Comparison of ENCODE assay signal across 16 cellular contexts in the genomic region with DNA sequence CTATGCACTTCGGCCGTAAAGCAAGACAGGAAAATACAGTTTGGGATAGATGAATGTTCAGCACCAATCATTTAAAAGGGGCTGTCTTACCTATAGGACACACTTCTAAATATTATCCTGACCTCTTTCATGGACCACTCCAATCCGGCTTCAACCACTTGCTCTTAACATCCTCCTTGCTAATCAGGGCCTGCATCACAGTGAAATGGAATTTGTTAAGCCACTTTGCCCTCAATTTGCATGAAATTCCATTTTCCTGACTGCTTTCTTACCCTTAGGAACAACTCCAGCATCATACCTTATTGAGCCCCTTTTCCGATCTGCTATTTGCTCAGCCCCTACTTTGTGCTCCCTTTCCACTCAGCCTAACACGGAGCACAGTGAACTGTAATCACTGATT.
A peak's percentile ranks its signal among the peaks of the same experiment; 100 is the strongest.
DNase-seq lines count a peak whose midpoint lies in the region; ATAC-seq and TF ChIP-seq lines count a peak whose summit lies in the region.
"Had no signal": no experiment of that assay in that cellular context is flagged by ENCODE, and none has a peak within 500 bp of the region (broad histone marks: within the 10 kb centered on the region; RNA-seq: fewer than 3 reads in every experiment).

No MANE protein-coding gene starts in this region.

- no peak overlapping the region for H3K14ac ChIP-seq in H9 (ENCODE audit: insufficient read depth, low read length)

- H3T11ph ChIP-seq in H9 (ENCODE audit: low read length) = no peak overlapping the region

- H4K8ac ChIP-seq in H9 (replicated peaks; ENCODE audit: insufficient read length, low read depth, low read length) (no peak overlapping the region), mesendoderm (ENCODE audit: low read depth, low read length) (no peak overlapping the region)

- H3K4ac ChIP-seq in H9 (ENCODE audit: low read depth, low read length) = no peak overlapping the region
- no peak overlapping the region for H3K4ac ChIP-seq in mesendoderm (ENCODE audit: low read depth, low read length)

- H3K9ac ChIP-seq in H9 (ENCODE audit: extremely low read depth, insufficient read length, low read length) (no peak overlapping the region), endodermal cell (ENCODE audit: extremely low read depth, low read length, poor library complexity, severe bottlenecking) (no peak overlapping the region), mesendoderm (ENCODE audit: low read length) (no peak overlapping the region)
- H3K9ac ChIP-seq: GM23248 had no signal

- H3K27ac Mint-ChIP-seq in H9 = peak overlapping the region; percentile 1 to 94 (median 50); a peak in 5 of 7 replicates
- no peak overlapping the region for H3K27ac Mint-ChIP-seq in endodermal cell
- H3K27ac Mint-ChIP-seq: CD4-positive, alpha-beta memory T cell had no signal

- H3K23me2 ChIP-seq in H9 (ENCODE audit: insufficient read length, low read depth, low read length, poor library complexity, severe bottlenecking) = no peaks in the 10 kb centered on the region

- peaks cover 0 to 3% (median 0%) of the 10 kb centered on the region in 3 experiments; a peak in 1 of 7 replicates for H3K36me3 Mint-ChIP-seq in H9 (ENCODE audit: insufficient read depth in 1 of 3, low read depth in 3 of 3)
- H3K36me3 Mint-ChIP-seq in endodermal cell (ENCODE audit: low read depth) = no peaks in the 10 kb centered on the region
- H3K36me3 Mint-ChIP-seq: CD4-positive, alpha-beta memory T cell had no signal

- no peak for TF ChIP-seq CTCF in H9 (conservative IDR thresholded peaks at IDR 0.05)
- no peak for TF ChIP-seq CTCF in endodermal cell (conservative IDR thresholded peaks at IDR 0.05)

- H3K4me2 ChIP-seq in H9 (ENCODE audit: insufficient read depth, insufficient read length, low read length) (no peak overlapping the region), mesendoderm (ENCODE audit: low read length) (no peak overlapping the region)

- DNase-seq in H9 (no peak), endodermal cell (peak; percentile 48), mesendoderm (peak; percentile 71), caudate nucleus (lab: John Stamatoyannopoulos, UW) (no peak)
- DNase-seq: 8988T; C1 segment of cervical spinal cord; Calu3; CD4-positive, alpha-beta memory T cell; COR-L47; DMS53; DMS79 treated with DMSO at 0.1 percent for 48 hours; GF-D8; GM23248; HCEC 1CT had no signal

- no peak overlapping the region for H2BK12ac ChIP-seq in H9 (ENCODE audit: insufficient read length, low read depth, low read length)

- H3K4me3 ChIP-seq in endodermal cell (ENCODE audit: low read length) = no peak overlapping the region
- no peak overlapping the region for H3K4me3 ChIP-seq in mesendoderm (ENCODE audit: low read length)
- H3K4me3 ChIP-seq: GM23248 had no signal

- ATAC-seq in activated CD4-positive, CD25-positive, alpha-beta regulatory T cell treated with anti-CD3 and anti-CD28 coated beads, Interleukin-2, amount 50 U/mL, for 24 hours = no peak
- ATAC-seq in GM21526 (IDR thresholded peaks at IDR 0.05; ENCODE audit: low FRiP score, unreplicated experiment) = no peak

- H3K4me3 Mint-ChIP-seq in H9 (no peak overlapping the region), endodermal cell (no peak overlapping the region)
- H3K4me3 Mint-ChIP-seq: CD4-positive, alpha-beta memory T cell had no signal

- H3K79me1 ChIP-seq in H9 (ENCODE audit: insufficient read depth, low read depth, low read length, poor library complexity, severe bottlenecking) (no peaks in the 10 kb centered on the region), mesendoderm (ENCODE audit: low read length) (no peaks in the 10 kb centered on the region)

- no peak overlapping the region for H3K18ac ChIP-seq in H9 (ENCODE audit: insufficient read length, low read depth, low read length)
- no peak overlapping the region for H3K18ac ChIP-seq in mesendoderm (ENCODE audit: low read length)

- H3K9me3 Mint-ChIP-seq in H9 (no peaks in the 10 kb centered on the region), endodermal cell (no peaks in the 10 kb centered on the region)
- H3K9me3 Mint-ChIP-seq: CD4-positive, alpha-beta memory T cell had no signal

- H3K27me3 Mint-ChIP-seq in H9 (ENCODE audit: low read depth) (no peaks in the 10 kb centered on the region), endodermal cell (ENCODE audit: insufficient read depth) (no peaks in the 10 kb centered on the region)

- no peaks in the 10 kb centered on the region for H4K20me1 ChIP-seq in H9 (ENCODE audit: control insufficient read depth, insufficient read depth, insufficient read length)

- no peak overlapping the region for H4K5ac ChIP-seq in H9 (ENCODE audit: insufficient read length, low read depth, low read length)
- no peak overlapping the region for H4K5ac ChIP-seq in mesendoderm (ENCODE audit: low read length)

- H2AFZ ChIP-seq in H9 (ENCODE audit: low read length) = no peak overlapping the region
- H2AFZ ChIP-seq: GM23248 had no signal

- H3K79me2 ChIP-seq in H9 (ENCODE audit: insufficient read depth, low read length) = no peaks in the 10 kb centered on the region
- no peaks in the 10 kb centered on the region for H3K79me2 ChIP-seq in mesendoderm (ENCODE audit: control insufficient read depth, insufficient read depth, low read length)

- H3K56ac ChIP-seq in H9 (ENCODE audit: insufficient read length, low read depth, low read length) (no peak overlapping the region), mesendoderm (ENCODE audit: low read length) (no peak overlapping the region)

- H2BK20ac ChIP-seq in H9 (ENCODE audit: low read depth, low read length, poor library complexity, severe bottlenecking) = no peak overlapping the region

- no peak overlapping the region for H2BK15ac ChIP-seq in H9 (ENCODE audit: low read depth, low read length)
- H2BK15ac ChIP-seq in mesendoderm (replicated peaks; ENCODE audit: low read depth) = no peak overlapping the region

- WGBS in H9 (ENCODE audit: extremely low coverage, insufficient read length, low lambda C conversion rate) = no CpG with 5 or more reads among the region's 5 CpGs
- WGBS in endodermal cell (ENCODE audit: insufficient coverage in 1 of 2, insufficient read length in 1 of 2), 2 experiments = 85 to 88% methylated on average over 5 of the region's 5 CpGs
- no CpG with 5 or more reads among the region's 5 CpGs for WGBS in mesendoderm (ENCODE audit: extremely low coverage, insufficient coverage, low lambda C conversion rate)

- H2BK120ac ChIP-seq in H9 (ENCODE audit: low read depth, low read length, poor library complexity, severe bottlenecking) (no peak overlapping the region), mesendoderm (ENCODE audit: low read depth, low read length) (no peak overlapping the region)

- H3K4me1 ChIP-seq in H9 (ENCODE audit: insufficient read depth, low read length) (peaks cover 5% of the 10 kb centered on the region), endodermal cell (ENCODE audit: control insufficient read depth, insufficient read depth, low read length) (peaks cover 6% of the 10 kb centered on the region), mesendoderm (ENCODE audit: control insufficient read depth, low read depth, low read length) (peaks cover 6% of the 10 kb centered on the region)

- H3K27ac ChIP-seq in H9 (ENCODE audit: insufficient read length, low read depth, low read length) (no peak overlapping the region), endodermal cell (ENCODE audit: low read depth, low read length) (no peak overlapping the region), mesendoderm (ENCODE audit: low read depth, low read length) (no peak overlapping the region), caudate nucleus (ENCODE audit: low read depth, low read length) (no peak overlapping the region)
- H3K27ac ChIP-seq: GM23248 had no signal

- no peaks in the 10 kb centered on the region for H3K36me3 ChIP-seq in endodermal cell (ENCODE audit: control insufficient read depth, insufficient read depth, low read length)
- H3K36me3 ChIP-seq in mesendoderm (ENCODE audit: control insufficient read depth, insufficient read depth, low read length) = no peaks in the 10 kb centered on the region

- H3K9me3 ChIP-seq in H9 (ENCODE audit: control insufficient read depth, low read depth, low read length) = no peaks in the 10 kb centered on the region
- no peaks in the 10 kb centered on the region for H3K9me3 ChIP-seq in endodermal cell (ENCODE audit: control insufficient read depth, low read length)

- H2BK5ac ChIP-seq in H9 (ENCODE audit: insufficient read length, low read length) = no peak overlapping the region
- H2BK5ac ChIP-seq in mesendoderm (ENCODE audit: low read length) = no peak overlapping the region

- no peak overlapping the region for H2AK5ac ChIP-seq in H9 (ENCODE audit: insufficient read length, low read length)
- no peak overlapping the region for H2AK5ac ChIP-seq in mesendoderm (ENCODE audit: low read length)

- H4K91ac ChIP-seq in H9 (ENCODE audit: insufficient read length, low read depth, low read length) = no peak overlapping the region

- H3K27me3 ChIP-seq in H9 (ENCODE audit: insufficient read depth, low read length) (no peaks in the 10 kb centered on the region), endodermal cell (ENCODE audit: control insufficient read depth, insufficient read depth, low read length, poor library complexity, severe bottlenecking) (peaks cover 14% of the 10 kb centered on the region), mesendoderm (ENCODE audit: insufficient read depth, low read length, poor library complexity) (no peaks in the 10 kb centered on the region)

- H3K23ac ChIP-seq in H9 (ENCODE audit: insufficient read length, low read depth, low read length) = no peak overlapping the region
- no peak overlapping the region for H3K23ac ChIP-seq in mesendoderm (ENCODE audit: low read length)

- H3K4me1 Mint-ChIP-seq in H9 (peaks cover 26 to 31% of the 10 kb centered on the region in 2 experiments), endodermal cell (peaks cover 22% of the 10 kb centered on the region)
- H3K4me1 Mint-ChIP-seq: CD4-positive, alpha-beta memory T cell had no signal

Comparison
In these comparisons a context has a peak if more than half of its experiments do, and no peak if none do; other contexts are left out.
1. DNase-seq: peak in endodermal cell (single experiment) and mesendoderm (single experiment); none in H9 (single experiment) and caudate nucleus (0 of 61).